Comparison of ENCODE assay signal across 15 cellular contexts in genomic region chr16:49557070-49557446, GRCh38.
DNase-seq lines count a peak whose midpoint lies in the region; ATAC-seq and TF ChIP-seq lines count a peak whose summit lies in the region.
"Had no signal": no experiment of that assay in that cellular context is flagged by ENCODE, and none has a peak within 500 bp of the region (broad histone marks: within the 10 kb centered on the region; RNA-seq: fewer than 3 reads in every experiment).

No MANE protein-coding gene starts in this region.

- H2BK120ac ChIP-seq in mesendoderm (ENCODE audit: low read depth, low read length): no peak overlapping the region

- H3K4me1 ChIP-seq in Caco-2 (peaks cover 6% of the 10 kb centered on the region; the same call in 1 of the 2 replicates), SJCRH30 (peaks cover 34% of the 10 kb centered on the region), mesendoderm (ENCODE audit: control insufficient read depth, low read depth, low read length) (peaks cover 28% of the 10 kb centered on the region), tibial artery (peaks cover 0 to 19% (median 8%) of the 10 kb centered on the region in 4 donors)
- H3K4me1 ChIP-seq: vagina had no signal

- peak overlapping the region; percentile 65 for H3K56ac ChIP-seq in mesendoderm (ENCODE audit: low read length)

- no peak overlapping the region for H2BK15ac ChIP-seq in mesendoderm (replicated peaks; ENCODE audit: low read depth)

- no peaks in the 10 kb centered on the region for H3K79me2 ChIP-seq in mesendoderm (ENCODE audit: control insufficient read depth, insufficient read depth, low read length)

- H3K4ac ChIP-seq in mesendoderm (ENCODE audit: low read depth, low read length): no peak overlapping the region

- H3K9me3 ChIP-seq in Caco-2: 0 out of 2 replicates have a peak, but pooled peaks cover 11% of the 10 kb centered on the region
- no peaks in the 10 kb centered on the region for H3K9me3 ChIP-seq in SJCRH30 (replicated peaks)
- H3K9me3 ChIP-seq in tibial artery: no peaks in the 10 kb centered on the region
- H3K9me3 ChIP-seq: gastroesophageal sphincter, left lung, vagina had no signal

- peaks cover 1% of the 10 kb centered on the region for H3K79me1 ChIP-seq in mesendoderm (ENCODE audit: low read length)

- H2AK5ac ChIP-seq in mesendoderm (ENCODE audit: low read length): no peak overlapping the region

- peaks cover 13% of the 10 kb centered on the region for H3K27me3 Mint-ChIP-seq in Caco-2 (ENCODE audit: insufficient read depth, unreplicated experiment)
- no peaks in the 10 kb centered on the region for H3K27me3 Mint-ChIP-seq in activated CD4-positive, alpha-beta memory T cell treated with anti-CD3 and anti-CD28 coated beads, Interleukin-2, amount 10 ng/mL, durations not matched to agents 7 days and 5 days
- no peaks in the 10 kb centered on the region for H3K27me3 Mint-ChIP-seq in activated naive CD8-positive, alpha-beta T cell treated with anti-CD3 and anti-CD28 coated beads, Interleukin-2, amount 50 U/mL, for 24 hours

- no peak overlapping the region for H2BK5ac ChIP-seq in mesendoderm (ENCODE audit: low read length)

- peak in 1 of 2 experiments; percentile 23 for DNase-seq in Caco-2
- DNase-seq in NCI-H1436 treated with DMSO at 0.1 percent for 48 hours (lab: John Stamatoyannopoulos, UW): peak; percentile 24
- peak; percentile 93 for DNase-seq in SJCRH30
- DNase-seq in mesendoderm: peak; percentile 84
- no peak for DNase-seq in activated CD4-positive, alpha-beta memory T cell treated with anti-CD3 and anti-CD28 coated beads, Interleukin-2, amount 10 ng/mL, durations not matched to agents 7 days and 5 days
- no peak for DNase-seq in activated naive CD8-positive, alpha-beta T cell treated with anti-CD3 and anti-CD28 coated beads, Interleukin-2, amount 50 U/mL, for 24 hours
- no peak for DNase-seq in tibial artery
- DNase-seq: activated CD8-positive, alpha-beta memory T cell treated with anti-CD3 and anti-CD28 coated beads, Interleukin-2, amount 50 U/mL, for 4 hours; HFFc6; KG1; left lung; stimulated activated CD8-positive, alpha-beta memory T cell treated with anti-CD3 and anti-CD28 coated beads, Interleukin-4, amount 100 ng/mL, for 48 hours had no signal

- no peaks in the 10 kb centered on the region for H3K4me1 Mint-ChIP-seq in Caco-2 (ENCODE audit: low read depth, unreplicated experiment)
- no peaks in the 10 kb centered on the region for H3K4me1 Mint-ChIP-seq in activated CD4-positive, alpha-beta memory T cell treated with anti-CD3 and anti-CD28 coated beads, Interleukin-2, amount 10 ng/mL, durations not matched to agents 7 days and 5 days
- H3K4me1 Mint-ChIP-seq in activated naive CD8-positive, alpha-beta T cell treated with anti-CD3 and anti-CD28 coated beads, Interleukin-2, amount 50 U/mL, for 24 hours: no peaks in the 10 kb centered on the region

- peak overlapping the region; percentile 24 for H3K18ac ChIP-seq in mesendoderm (ENCODE audit: low read length)

- CTCF ChIA-PET in Caco-2 (lab: Charles Lee): interaction anchor here (0.6 to 1.4 kb wide), 6 partner anchors 36 to 301 kb away, joined by 3 to 7 read pairs (median 4); no protein-coding TSS in a partner anchor
- CTCF ChIA-PET in activated CD4-positive, alpha-beta memory T cell treated with anti-CD3 and anti-CD28 coated beads, Interleukin-2, amount 10 ng/mL, durations not matched to agents 7 days and 5 days (lab: Charles Lee): no interaction called here

- H3K4me3 ChIP-seq in Caco-2 (ENCODE audit: low read depth, low read length): 0 out of 2 replicates have a peak overlapping the region, but pooled peaks have one; percentile 1
- peak overlapping the region; percentile 46 for H3K4me3 ChIP-seq in SJCRH30
- no peak overlapping the region for H3K4me3 ChIP-seq in mesendoderm (ENCODE audit: low read length)
- no peak overlapping the region for H3K4me3 ChIP-seq in tibial artery
- H3K4me3 ChIP-seq: gastroesophageal sphincter, left lung, vagina had no signal

- POLR2A ChIA-PET in Caco-2 (lab: Charles Lee): no interaction called here
- POLR2A ChIA-PET in activated CD4-positive, alpha-beta memory T cell treated with anti-CD3 and anti-CD28 coated beads, Interleukin-2, amount 10 ng/mL, durations not matched to agents 7 days and 5 days (lab: Charles Lee): no interaction called here

- WGBS in mesendoderm (ENCODE audit: extremely low coverage, insufficient coverage, low lambda C conversion rate): no CpG with 5 or more reads among the region's 18 CpGs

- H3K4me2 ChIP-seq in mesendoderm (ENCODE audit: low read length): peak overlapping the region; percentile 41

- peak overlapping the region; percentile 33 for H3K4me3 Mint-ChIP-seq in Caco-2 (ENCODE audit: unreplicated experiment)
- H3K4me3 Mint-ChIP-seq in activated CD4-positive, alpha-beta memory T cell treated with anti-CD3 and anti-CD28 coated beads, Interleukin-2, amount 10 ng/mL, durations not matched to agents 7 days and 5 days: no peak overlapping the region
- H3K4me3 Mint-ChIP-seq in activated naive CD8-positive, alpha-beta T cell treated with anti-CD3 and anti-CD28 coated beads, Interleukin-2, amount 50 U/mL, for 24 hours: no peak overlapping the region
- H3K4me3 Mint-ChIP-seq: HFFc6 had no signal

- no peaks in the 10 kb centered on the region for H3K9me3 Mint-ChIP-seq in Caco-2 (ENCODE audit: unreplicated experiment)
- H3K9me3 Mint-ChIP-seq in activated CD4-positive, alpha-beta memory T cell treated with anti-CD3 and anti-CD28 coated beads, Interleukin-2, amount 10 ng/mL, durations not matched to agents 7 days and 5 days: no peaks in the 10 kb centered on the region
- no peaks in the 10 kb centered on the region for H3K9me3 Mint-ChIP-seq in activated naive CD8-positive, alpha-beta T cell treated with anti-CD3 and anti-CD28 coated beads, Interleukin-2, amount 50 U/mL, for 24 hours

- no peaks in the 10 kb centered on the region for H3K36me3 Mint-ChIP-seq in Caco-2 (ENCODE audit: insufficient read depth, unreplicated experiment)
- H3K36me3 Mint-ChIP-seq in activated CD4-positive, alpha-beta memory T cell treated with anti-CD3 and anti-CD28 coated beads, Interleukin-2, amount 10 ng/mL, durations not matched to agents 7 days and 5 days (ENCODE audit: low read depth): no peaks in the 10 kb centered on the region
- no peaks in the 10 kb centered on the region for H3K36me3 Mint-ChIP-seq in activated naive CD8-positive, alpha-beta T cell treated with anti-CD3 and anti-CD28 coated beads, Interleukin-2, amount 50 U/mL, for 24 hours (ENCODE audit: low read depth)

- H3K9ac ChIP-seq in mesendoderm (ENCODE audit: low read length): peak overlapping the region; percentile 50

- no peak overlapping the region for H4K8ac ChIP-seq in mesendoderm (ENCODE audit: low read depth, low read length)

- H4K5ac ChIP-seq in mesendoderm (ENCODE audit: low read length): no peak overlapping the region

- intact Hi-C loops in Caco-2 (cut with micrococcal nuclease; ENCODE audit: unreplicated experiment): no loop called here
- intact Hi-C loops in tibial artery (cut with DNase I; ENCODE audit: low total_unique reads): no loop called here

- H3K27ac ChIP-seq in SJCRH30: peak overlapping the region; percentile 94
- peak overlapping the region; percentile 74 for H3K27ac ChIP-seq in mesendoderm (ENCODE audit: low read depth, low read length)
- no peak overlapping the region for H3K27ac ChIP-seq in tibial artery
- H3K27ac ChIP-seq: gastroesophageal sphincter, left lung, vagina had no signal

- H3K27me3 ChIP-seq in Caco-2 (replicated peaks; ENCODE audit: control insufficient read depth, insufficient read depth, low read length) (no peaks in the 10 kb centered on the region; the same call in none of the 2 replicates), SJCRH30 (no peaks in the 10 kb centered on the region), mesendoderm (ENCODE audit: insufficient read depth, low read length, poor library complexity) (no peaks in the 10 kb centered on the region), tibial artery (no peaks in the 10 kb centered on the region)
- H3K27me3 ChIP-seq: gastroesophageal sphincter, left lung, vagina had no signal

- no peak overlapping the region for H3K27ac Mint-ChIP-seq in Caco-2 (ENCODE audit: unreplicated experiment)
- H3K27ac Mint-ChIP-seq in activated CD4-positive, alpha-beta memory T cell treated with anti-CD3 and anti-CD28 coated beads, Interleukin-2, amount 10 ng/mL, durations not matched to agents 7 days and 5 days: no peak overlapping the region
- H3K27ac Mint-ChIP-seq in activated naive CD8-positive, alpha-beta T cell treated with anti-CD3 and anti-CD28 coated beads, Interleukin-2, amount 50 U/mL, for 24 hours: no peak overlapping the region
- H3K27ac Mint-ChIP-seq: HFFc6 had no signal

- no TSS peak for BruUV-seq in Caco-2 (replicated peaks; lab: Mats Ljungman, UMichigan)

- no peaks in the 10 kb centered on the region for H3K36me3 ChIP-seq in Caco-2 (ENCODE audit: control insufficient read depth, insufficient read depth, low read length)
- no peaks in the 10 kb centered on the region for H3K36me3 ChIP-seq in SJCRH30
- H3K36me3 ChIP-seq in mesendoderm (ENCODE audit: control insufficient read depth, insufficient read depth, low read length): no peaks in the 10 kb centered on the region
- H3K36me3 ChIP-seq in tibial artery: no peaks in the 10 kb centered on the region
- H3K36me3 ChIP-seq: gastroesophageal sphincter, left lung, vagina had no signal

- ATAC-seq in HG03342 (IDR thresholded peaks at IDR 0.05; ENCODE audit: unreplicated experiment): no peak
- ATAC-seq in activated naive CD8-positive, alpha-beta T cell treated with anti-CD3 and anti-CD28 coated beads, Interleukin-2, amount 50 U/mL, for 24 hours: no peak
- ATAC-seq: gastroesophageal sphincter had no signal

- no peak for TF ChIP-seq CTCF in Caco-2 (IDR thresholded peaks at IDR 0.05; ENCODE audit: insufficient read depth in 1 of 2, low read depth in 1 of 2, low read length in 1 of 2, severe bottlenecking in 1 of 2, unreplicated experiment in 1 of 2)
- no peak for TF ChIP-seq CTCF in tibial artery (IDR thresholded peaks at IDR 0.05)

- no peak overlapping the region for H3K23ac ChIP-seq in mesendoderm (ENCODE audit: low read length)

Comparison
In these comparisons a context has a peak if more than half of its experiments do, and no peak if none do; other contexts are left out.
1. DNase-seq: peak in NCI-H1436 treated with DMSO at 0.1 percent for 48 hours (single experiment), SJCRH30 (2 of 2) and mesendoderm (single experiment); none in activated CD4-positive, alpha-beta memory T cell treated with anti-CD3 and anti-CD28 coated beads, Interleukin-2, amount 10 ng/mL, durations not matched to agents 7 days and 5 days (single experiment), activated naive CD8-positive, alpha-beta T cell treated with anti-CD3 and anti-CD28 coated beads, Interleukin-2, amount 50 U/mL, for 24 hours (single experiment) and tibial artery (0 of 2).
2. H3K4me3 ChIP-seq: peak in Caco-2 (single experiment) and SJCRH30 (single experiment); none in mesendoderm (single experiment) and tibial artery (0 of 2).
3. H3K27ac ChIP-seq: peak in SJCRH30 (single experiment) and mesendoderm (single experiment); none in tibial artery (0 of 2).